Comparison of ENCODE assay signal across 8 cellular contexts in genomic region chr14:61322799-61323290, GRCh38. TPM values are rescaled to one million over a fixed set of nuclear protein-coding genes. Genes with fewer than 3 reads are reported as not detected.
A peak's percentile ranks its signal among the peaks of the same experiment; 100 is the strongest.
DNase-seq lines count a peak whose midpoint lies in the region; ATAC-seq, FAIRE-seq and TF ChIP-seq lines count a peak whose summit lies in the region.

No MANE protein-coding gene starts in this region.

- H3K9me3 ChIP-seq in astrocyte (ENCODE audit: insufficient read depth, low read depth, low read length) = no peaks in the 10 kb centered on the region
- no peaks in the 10 kb centered on the region for H3K9me3 ChIP-seq in transverse colon

- no peak overlapping the region for H3K27ac ChIP-seq in astrocyte (ENCODE audit: low read depth, low read length)
- peak overlapping the region; percentile 71 to 79 (median 75) for H3K27ac ChIP-seq in transverse colon

- H3K27me3 Mint-ChIP-seq in astrocyte (ENCODE audit: low read depth, unreplicated experiment) = peaks cover 16% of the 10 kb centered on the region

- no peak overlapping the region for H3K27ac Mint-ChIP-seq in astrocyte (ENCODE audit: unreplicated experiment)

- WGBS in lower leg skin, 2 donors = 8 to 19% methylated on average over 13 of the region's 13 CpGs
- 8 to 9% methylated on average over 9 to 13 of the region's 13 CpGs for WGBS in transverse colon (ENCODE audit: low coverage in 1 of 2), 2 donors

- peaks cover 6% of the 10 kb centered on the region for H3K4me1 ChIP-seq in astrocyte (ENCODE audit: insufficient read depth, low read length)
- peaks cover 3 to 19% (median 16%) of the 10 kb centered on the region in 4 donors for H3K4me1 ChIP-seq in transverse colon

- peak overlapping the region; percentile 77 for H3K4me3 Mint-ChIP-seq in astrocyte (ENCODE audit: unreplicated experiment)

- intact Hi-C loops in lower leg skin (cut with DNase I; ENCODE audit: low total_unique reads) = no loop called here
- intact Hi-C loops in transverse colon (cut with DNase I; ENCODE audit: low total_unique reads) = no loop called here

- H3K9me3 Mint-ChIP-seq in astrocyte (ENCODE audit: unreplicated experiment) = no peaks in the 10 kb centered on the region

- H3K36me3 ChIP-seq in astrocyte (ENCODE audit: insufficient read depth, low read length) = no peaks in the 10 kb centered on the region
- H3K36me3 ChIP-seq in transverse colon = no peaks in the 10 kb centered on the region

- H4K20me1 ChIP-seq in astrocyte (ENCODE audit: insufficient read depth, low read length) = no peaks in the 10 kb centered on the region

- no peak for TF ChIP-seq POLR2A in lower leg skin (IDR thresholded peaks at IDR 0.05)
- TF ChIP-seq POLR2A in transverse colon (IDR thresholded peaks at IDR 0.05) = no peak

- in situ Hi-C loops in transverse colon (cut with MboI; ENCODE audit: low pct_ligation_motif_present in 1 of 4, low pct_unique_long_range_greater_than_20kb in 1 of 4, low sequenced_read_pairs in 3 of 4) = no loop called here

- ATAC-seq in HG02642 (IDR thresholded peaks at IDR 0.05; ENCODE audit: poor library complexity, unreplicated experiment) = no peak
- ATAC-seq in HG03442 (IDR thresholded peaks at IDR 0.05; ENCODE audit: unreplicated experiment) = no peak
- ATAC-seq in GM18870 (IDR thresholded peaks at IDR 0.05; ENCODE audit: unreplicated experiment) = no peak

- H3K4me3 ChIP-seq in GM08714 (ENCODE audit: low read length) (peak overlapping the region; percentile 90), astrocyte (ENCODE audit: insufficient read depth, low read depth, low read length) (no peak overlapping the region), lower leg skin (ENCODE audit: low read depth, poor library complexity, severe bottlenecking) (peak overlapping the region; percentile 76), transverse colon (peak overlapping the region in 3 of 4 donors; percentile 58 to 71 (median 61))

- no peak overlapping the region for H3K9ac ChIP-seq in astrocyte (ENCODE audit: low read length)

- DNase-seq in NCI-H2107 (lab: John Stamatoyannopoulos, UW) = peak; percentile 61
- DNase-seq in astrocyte (ENCODE audit: low read depth) = no peak
- DNase-seq in lower leg skin (ENCODE audit: low spot score in 2 of 2) = peak in 1 of 2 donors; percentile 69
- no peak for DNase-seq in transverse colon

- H2AFZ ChIP-seq in astrocyte (ENCODE audit: low read depth, low read length) = no peak overlapping the region

- H3K27me3 ChIP-seq in astrocyte (ENCODE audit: insufficient read depth, low read length) = peaks cover 35% of the 10 kb centered on the region
- peaks cover 34% of the 10 kb centered on the region for H3K27me3 ChIP-seq in transverse colon

- TF ChIP-seq CTCF in astrocyte (IDR thresholded peaks at IDR 0.05; ENCODE audit: insufficient read depth, low read depth, low read length) = no peak
- no peak for TF ChIP-seq CTCF in lower leg skin (IDR thresholded peaks at IDR 0.05)
- no peak for TF ChIP-seq CTCF in transverse colon (IDR thresholded peaks at IDR 0.05)

- no peak for FAIRE-seq in astrocyte (lab: Jason Lieb, UNC)

- H3K4me1 Mint-ChIP-seq in astrocyte (ENCODE audit: low read depth, unreplicated experiment) = no peaks in the 10 kb centered on the region

- TF ChIP-seq EP300 in transverse colon (IDR thresholded peaks at IDR 0.05; ENCODE audit: low read depth) = no peak

- no peaks in the 10 kb centered on the region for H3K36me3 Mint-ChIP-seq in astrocyte (ENCODE audit: low read depth, unreplicated experiment)

- H3K79me2 ChIP-seq in astrocyte (ENCODE audit: insufficient read depth, low read length) = no peaks in the 10 kb centered on the region

- H3K4me2 ChIP-seq in astrocyte (ENCODE audit: low read length) = peak overlapping the region; percentile 88

RNA-seq across cellular contexts. Expression of gene PRKCH, which starts 1.5 kb away (rescaled TPM):
- total RNA-seq in astrocyte = 5.4 and 6.0 TPM in 2 replicates
- total RNA-seq in lower leg skin = 100 to 1,000 TPM in 1 of 4 donors, 10 to 100 TPM in 3; 57.3 to 103 (median 66.7) TPM
- 10 to 100 TPM; 12.4 to 38.9 (median 27.0) TPM for total RNA-seq in transverse colon

RNA-seq across cellular contexts. Expression of gene TMEM30B, which starts 41.7 kb away (rescaled TPM):
- total RNA-seq in astrocyte (0.36 TPM in 1 of 2 replicates, not detected in the other), lower leg skin (10 to 100 TPM; 25.1 to 43.6 (median 34.8) TPM), transverse colon (100 to 1,000 TPM in 1 of 4 donors, 10 to 100 TPM in 3; 50.4 to 141 (median 71.2) TPM)

Comparison
In these comparisons a context has a peak if more than half of its experiments do, and no peak if none do; other contexts are left out.
1. RNA of gene TMEM30B, which starts 41.7 kb away (total RNA-seq): 50.4 to 141 TPM in transverse colon and 25.1 to 43.6 TPM in lower leg skin; 0.36 TPM in astrocyte; every median in the first group is over 10 times any median in the second.